In the genomic region with DNA sequence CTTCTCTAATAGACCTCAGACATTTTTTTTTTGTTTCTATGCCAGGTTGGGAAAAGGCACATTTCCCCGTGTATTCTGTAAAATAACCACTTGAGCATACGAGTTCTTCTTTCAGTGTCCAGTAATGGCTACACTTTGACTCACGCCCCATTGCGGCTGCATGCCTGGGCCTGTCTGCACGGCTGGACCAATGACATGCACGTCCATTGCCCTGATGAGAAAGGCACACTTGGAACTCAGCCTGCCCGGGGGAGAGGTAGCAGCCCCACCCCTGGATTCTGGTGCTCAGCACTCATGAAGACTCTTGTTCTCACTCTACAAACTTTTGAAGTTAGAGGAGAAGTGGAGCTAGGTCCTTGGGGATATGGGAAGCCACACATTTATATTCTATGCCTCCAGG, we compare ENCODE assay signal across 27 cellular contexts. TPM values are rescaled to one million over a fixed set of nuclear protein-coding genes. Genes with fewer than 3 reads are reported as not detected.
A peak's percentile ranks its signal among the peaks of the same experiment; 100 is the strongest.
DNase-seq lines count a peak whose midpoint lies in the region; ATAC-seq and TF ChIP-seq lines count a peak whose summit lies in the region.
"Had no signal": no experiment of that assay in that cellular context is flagged by ENCODE, and none has a peak within 500 bp of the region (broad histone marks: within the 10 kb centered on the region; RNA-seq: fewer than 3 reads in every experiment).

No MANE protein-coding gene starts in this region.

- BruUV-seq in HCT116 (replicated peaks; lab: Mats Ljungman, UMichigan) (no TSS peak), A673 (replicated peaks; lab: Mats Ljungman, UMichigan) (no TSS peak)

- no peaks in the 10 kb centered on the region for H3K79me2 ChIP-seq in HCT116 (ENCODE audit: insufficient read depth, low read length)
- no peaks in the 10 kb centered on the region for H3K79me2 ChIP-seq in osteoblast (ENCODE audit: insufficient read depth, low read length)

- no peak overlapping the region for H3K9ac ChIP-seq in HCT116 (ENCODE audit: low read length)

- H3K36me3 ChIP-seq in HCT116 (ENCODE audit: control insufficient read depth in 1 of 2, insufficient read depth in 2 of 2, low read length in 2 of 2) (no peaks in the 10 kb centered on the region), osteoblast (ENCODE audit: insufficient read depth, low read length) (no peaks in the 10 kb centered on the region), A673 (ENCODE audit: insufficient read depth, low read length, poor library complexity, severe bottlenecking) (no peaks in the 10 kb centered on the region)
- H3K36me3 ChIP-seq: spleen had no signal

- H3K4me2 ChIP-seq in HCT116 (ENCODE audit: low read length) (no peak overlapping the region; the same call in 1 of the 2 replicates), osteoblast (ENCODE audit: insufficient read depth, low read length) (no peak overlapping the region)

- ATAC-seq in HCT116 = peak; percentile 19; the same call in 1 of the 2 replicates
- ATAC-seq: activated naive CD8-positive, alpha-beta T cell treated with anti-CD3 and anti-CD28 coated beads, Interleukin-2, amount 50 U/mL, for 24 hours; activated T-cell treated with anti-CD3 and anti-CD28 coated beads, Interleukin-2, amount 50 U/mL, for 4 hours; natural killer cell treated with Interleukin-12 subunit alpha and Interleukin-12 subunit beta and Interleukin-15 and Interleukin-18, amount 100 ng/mL, for 72 hours; right cardiac atrium had no signal

- no peaks in the 10 kb centered on the region for H3K9me2 ChIP-seq in HCT116 (ENCODE audit: insufficient read depth)

- TF ChIP-seq RAD21 in HCT116 (IDR thresholded peaks at IDR 0.05; ENCODE audit: low read depth) = no peak

- H4K20me1 ChIP-seq in HCT116 (ENCODE audit: insufficient read depth) = no peaks in the 10 kb centered on the region
- H4K20me1 ChIP-seq in osteoblast (ENCODE audit: insufficient read depth, low read length) = no peaks in the 10 kb centered on the region

- no peak overlapping the region for H3K27ac ChIP-seq in HCT116 (ENCODE audit: low read depth, low read length)
- H3K27ac ChIP-seq in osteoblast (ENCODE audit: low read depth, low read length) = no peak overlapping the region
- H3K27ac ChIP-seq in A673 (ENCODE audit: low read depth, low read length, poor library complexity, severe bottlenecking) = no peak overlapping the region
- H3K27ac ChIP-seq: spleen, VCaP had no signal

- TF ChIP-seq POLR2A in HCT116 (IDR thresholded peaks at IDR 0.05; ENCODE audit: borderline replicate concordance, extremely low read depth, insufficient read depth, insufficient read length) = no peak

- DNase-seq in HCT116 (ENCODE audit: low read depth, low spot score) (no peak), NCI-H2227 treated with DMSO at 0.1 percent for 48 hours (lab: John Stamatoyannopoulos, UW) (peak; percentile 41), epithelial cell of esophagus (ENCODE audit: low read depth) (peak; percentile 91), osteoblast (ENCODE audit: insufficient read length, low spot score, missing footprints) (peak; percentile 37), superior temporal gyrus (ENCODE audit: extremely low spot score) (no peak), GM20000 (ENCODE audit: low spot score) (no peak), KG1 (lab: John Stamatoyannopoulos, UW) (no peak), A673 (ENCODE audit: low spot score) (no peak)
- DNase-seq: activated CD4-positive, alpha-beta T cell treated with anti-CD3 and anti-CD28 coated beads for 48 hours; activated naive CD8-positive, alpha-beta T cell treated with anti-CD3 and anti-CD28 coated beads, Interleukin-2, amount 50 U/mL, for 24 hours; activated T-cell treated with anti-CD3 and anti-CD28 coated beads, Interleukin-2, amount 50 U/mL, for 4 hours; C1 segment of cervical spinal cord; COR-L47; glutamatergic neuron; HCEC 1CT; NCI-H187 treated with DMSO at 0.1 percent for 48 hours; NCI-H226; NCI-H82; right cardiac atrium; RPMI8226; spleen; stimulated activated CD4-positive, alpha-beta T cell treated with anti-CD3 and anti-CD28 coated beads, Interleukin-2, amount 100 ng/mL, for 48 hours had no signal

- H3K4me1 ChIP-seq in HCT116 (ENCODE audit: control insufficient read depth in 1 of 2, insufficient read depth in 2 of 2, low read length in 2 of 2) = peaks cover 0 to 9% of the 10 kb centered on the region in 2 experiments; a peak in 2 of 4 replicates
- H3K4me1 ChIP-seq in osteoblast (ENCODE audit: insufficient read depth, low read length) = peaks cover 17% of the 10 kb centered on the region
- no peaks in the 10 kb centered on the region for H3K4me1 ChIP-seq in A673 (ENCODE audit: insufficient read depth, low read length, poor library complexity, severe bottlenecking)

- TF ChIP-seq CTCF in HCT116 (IDR thresholded peaks at IDR 0.05 in 2 of 3, conservative IDR thresholded peaks at IDR 0.05 in 1 of 3; ENCODE audit: borderline replicate concordance in 1 of 3, insufficient read depth in 1 of 3, low read depth in 2 of 3, low read length in 2 of 3) = no peak
- no peak for TF ChIP-seq CTCF in epithelial cell of esophagus (IDR thresholded peaks at IDR 0.05; ENCODE audit: insufficient read depth, low read depth, low read length, missing control alignments)
- TF ChIP-seq CTCF in osteoblast (IDR thresholded peaks at IDR 0.05; ENCODE audit: extremely low read depth, low read depth, low read length) = no peak
- TF ChIP-seq CTCF in GM20000 (IDR thresholded peaks at IDR 0.05; ENCODE audit: extremely low read depth, missing control alignments) = no peak
- TF ChIP-seq CTCF in A673 (conservative IDR thresholded peaks at IDR 0.05; ENCODE audit: low read depth, low read length) = no peak

- POLR2A ChIA-PET in HCT116 (lab: Charles Lee) (no interaction called here), A673 (lab: Charles Lee; ENCODE audit: low non-redundant PET) (no interaction called here)

- RAD21 ChIA-PET in HCT116 (lab: Charles Lee; ENCODE audit: low non-redundant PET in 1 of 2, low total read pairs in 2 of 2, uncharacterized antibody in 2 of 2, unreplicated experiment in 2 of 2) = no interaction called here

- H2AFZ ChIP-seq in HCT116 (ENCODE audit: low read depth, low read length, poor library complexity, severe bottlenecking) = no peak overlapping the region
- no peak overlapping the region for H2AFZ ChIP-seq in osteoblast (ENCODE audit: low read length)

- CTCF ChIA-PET in HCT116 (lab: Charles Lee) (no interaction called here), A673 (lab: Charles Lee) (no interaction called here)

- no peaks in the 10 kb centered on the region for H3K9me3 ChIP-seq in HCT116 (ENCODE audit: control insufficient read depth in 1 of 2, insufficient read depth in 1 of 2, low read depth in 1 of 2, low read length in 2 of 2)
- no peaks in the 10 kb centered on the region for H3K9me3 ChIP-seq in osteoblast (ENCODE audit: low read depth, low read length)
- no peaks in the 10 kb centered on the region for H3K9me3 ChIP-seq in A673 (ENCODE audit: low read depth, low read length, poor library complexity, severe bottlenecking)
- H3K9me3 ChIP-seq: spleen had no signal

- no peak overlapping the region for H3K4me3 ChIP-seq in HCT116 (replicated peaks in 1 of 2; ENCODE audit: low read depth in 1 of 2, low read length in 2 of 2)
- H3K4me3 ChIP-seq in epithelial cell of esophagus (ENCODE audit: low read length) = no peak overlapping the region
- no peak overlapping the region for H3K4me3 ChIP-seq in osteoblast (ENCODE audit: insufficient read depth, low read length)
- no peak overlapping the region for H3K4me3 ChIP-seq in A673 (ENCODE audit: low read depth, low read length, poor library complexity, severe bottlenecking)
- H3K4me3 ChIP-seq: spleen had no signal

- intact Hi-C loops in HCT116 (cut with micrococcal nuclease) (no loop called here), A673 (cut with micrococcal nuclease; ENCODE audit: unreplicated experiment) (no loop called here)

- H3K27me3 ChIP-seq in HCT116 (ENCODE audit: insufficient read depth, low read length) (no peaks in the 10 kb centered on the region), osteoblast (ENCODE audit: insufficient read depth, low read length) (no peaks in the 10 kb centered on the region), A673 (replicated peaks; ENCODE audit: insufficient read depth, low read depth, low read length, poor library complexity) (no peaks in the 10 kb centered on the region)
- H3K27me3 ChIP-seq: spleen had no signal

TF ChIP-seq in HCT116, 20 proteins besides CTCF, POLR2A, EP300 and RAD21:
- no peak for TF ChIP-seq EZH2phosphoT487 (IDR thresholded peaks at IDR 0.05; ENCODE audit: borderline replicate concordance)
- TF ChIP-seq, protein P1, sequence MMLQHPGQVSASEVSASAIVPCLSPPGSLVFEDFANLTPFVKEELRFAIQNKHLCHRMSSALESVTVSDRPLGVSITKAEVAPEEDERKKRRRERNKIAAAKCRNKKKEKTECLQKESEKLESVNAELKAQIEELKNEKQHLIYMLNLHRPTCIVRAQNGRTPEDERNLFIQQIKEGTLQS (IDR thresholded peaks at IDR 0.05) = no peak
- no peak for TF ChIP-seq EZH2 (IDR thresholded peaks at IDR 0.05)
- no peak for TF ChIP-seq SRF (IDR thresholded peaks at IDR 0.05; ENCODE audit: low read depth)
- TF ChIP-seq SIN3A (IDR thresholded peaks at IDR 0.05; ENCODE audit: low read depth) = no peak
- TF ChIP-seq ELF1 (IDR thresholded peaks at IDR 0.05; ENCODE audit: borderline replicate concordance, low read depth) = no peak
- TF ChIP-seq CBX3 (IDR thresholded peaks at IDR 0.05; ENCODE audit: low read depth) = no peak
- TF ChIP-seq POLR2AphosphoS5 (IDR thresholded peaks at IDR 0.05; ENCODE audit: low read depth, low read length) = no peak
- TF ChIP-seq CEBPB (IDR thresholded peaks at IDR 0.05; ENCODE audit: low read depth) = no peak
- no peak for TF ChIP-seq FOSL1 (IDR thresholded peaks at IDR 0.05; ENCODE audit: low read depth)
- TF ChIP-seq YY1 (IDR thresholded peaks at IDR 0.05; ENCODE audit: extremely low read depth, insufficient replicate concordance, low read depth, low read length) = no peak

RNA-seq across cellular contexts. Expression of a gene that starts 5.8 kb away (rescaled TPM):
- total RNA-seq in HCT116 (2021; ENCODE audit: unreplicated experiment) (not detected), osteoblast (not detected in 2 replicates), A673 (2021) (not detected in 2 replicates)
- polyA plus RNA-seq in HCT116 (2012) = not detected in 2 replicates
- total RNA-seq: activated CD8-positive, alpha-beta memory T cell treated with anti-CD3 and anti-CD28 coated beads for 36 hours; activated T-cell treated with anti-CD3 and anti-CD28 coated beads, Interleukin-2, amount 50 U/mL, for 4 hours; dermis microvascular lymphatic vessel endothelial cell; natural killer cell treated with Interleukin-12 subunit alpha and Interleukin-12 subunit beta and Interleukin-15 and Interleukin-18, amount 100 ng/mL, for 72 hours; spleen; T-helper 2 cell treated with Interferon-gamma antibody and Interleukin-4, amounts not matched to agents 100 ng/mL and 5 ng/mL, for 36 hours had no signal
- polyA plus RNA-seq: spleen had no signal

RNA-seq across cellular contexts. Expression of a gene that starts 46.7 kb away (rescaled TPM):
- total RNA-seq in HCT116 (2021; ENCODE audit: unreplicated experiment) (27.8 TPM), osteoblast (124 and 136 TPM in 2 replicates), A673 (2021) (14.9 and 18.2 TPM in 2 replicates)
- polyA plus RNA-seq in HCT116 (2012) = 16.1 and 16.8 TPM in 2 replicates

Comparison
In these comparisons a context has a peak if more than half of its experiments do, and no peak if none do; other contexts are left out.
1. DNase-seq: peak in NCI-H2227 treated with DMSO at 0.1 percent for 48 hours (single experiment), epithelial cell of esophagus (single experiment) and osteoblast (single experiment); none in HCT116 (single experiment), superior temporal gyrus (single experiment), GM20000 (single experiment), KG1 (single experiment) and A673 (single experiment).